Comparison of ENCODE assay signal across 1 cellular context in the genomic region with DNA sequence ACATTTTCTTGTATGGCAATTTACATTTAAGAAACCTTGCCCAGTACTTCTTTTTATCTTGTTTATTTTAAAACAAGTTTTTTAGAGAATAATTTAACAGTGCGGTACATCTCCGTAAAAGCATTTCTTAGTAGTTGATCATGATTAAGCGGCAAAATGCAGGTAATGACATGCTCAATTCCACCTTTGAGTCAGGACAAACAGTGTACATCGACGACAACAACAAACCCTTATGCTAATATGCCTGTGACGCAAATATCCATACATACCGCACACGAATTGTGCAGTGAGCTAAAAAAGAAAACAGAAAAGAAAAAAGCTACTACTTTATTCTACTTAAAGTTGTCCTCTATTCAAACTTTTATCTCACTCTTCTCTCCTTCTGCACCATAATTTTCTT.
TF ChIP-seq lines count a peak whose summit lies in the region.

No MANE protein-coding gene starts in this region.

TF ChIP-seq in IMR-90, 13 proteins besides CTCF, POLR2A, EP300 and RAD21 (continued from another document):
- TF ChIP-seq RFX5 (IDR thresholded peaks at IDR 0.05; ENCODE audit: low read depth, low read length), result no peak
- TF ChIP-seq, protein P1, sequence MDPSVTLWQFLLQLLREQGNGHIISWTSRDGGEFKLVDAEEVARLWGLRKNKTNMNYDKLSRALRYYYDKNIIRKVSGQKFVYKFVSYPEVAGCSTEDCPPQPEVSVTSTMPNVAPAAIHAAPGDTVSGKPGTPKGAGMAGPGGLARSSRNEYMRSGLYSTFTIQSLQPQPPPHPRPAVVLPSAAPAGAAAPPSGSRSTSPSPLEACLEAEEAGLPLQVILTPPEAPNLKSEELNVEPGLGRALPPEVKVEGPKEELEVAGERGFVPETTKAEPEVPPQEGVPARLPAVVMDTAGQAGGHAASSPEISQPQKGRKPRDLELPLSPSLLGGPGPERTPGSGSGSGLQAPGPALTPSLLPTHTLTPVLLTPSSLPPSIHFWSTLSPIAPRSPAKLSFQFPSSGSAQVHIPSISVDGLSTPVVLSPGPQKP (IDR thresholded peaks at IDR 0.05; ENCODE audit: borderline replicate concordance, low read depth, low read length), result no peak
